9 cellular contexts compared by ENCODE assay signal in genomic region chr7:38169862-38170261, GRCh38. TPM values are rescaled to one million over a fixed set of nuclear protein-coding genes. Genes with fewer than 3 reads are reported as not detected.
DNase-seq lines count a peak whose midpoint lies in the region; ATAC-seq and TF ChIP-seq lines count a peak whose summit lies in the region.
"Had no signal": no experiment of that assay in that cellular context is flagged by ENCODE, and none has a peak within 500 bp of the region (broad histone marks: within the 10 kb centered on the region; RNA-seq: fewer than 3 reads in every experiment).

No MANE protein-coding gene starts in this region.

- H3K4me2 ChIP-seq in PC-9: 0 out of 2 replicates have a peak overlapping the region, but pooled peaks have one; percentile 1

- intact Hi-C loops in PC-9 (cut with micrococcal nuclease; ENCODE audit: unreplicated experiment): loop anchor here (10.0 kb wide), 1 partner anchor 45 kb away; no protein-coding TSS in a partner anchor

- no peaks in the 10 kb centered on the region; the same call in 1 of the 2 replicates for H4K20me1 ChIP-seq in PC-9 (ENCODE audit: insufficient read depth)

- H2AFZ ChIP-seq in PC-9: peak overlapping the region; percentile 8; the same call in 1 of the 2 replicates

- CTCF ChIA-PET in PC-9 (lab: Charles Lee): interaction anchor here (0.5 kb wide), 1 partner anchor 39 kb away, joined by 3 read pairs; no protein-coding TSS in a partner anchor

- H3K4me3 ChIP-seq in AG10803 (ENCODE audit: low read length) (no peak overlapping the region), PC-9 (no peak overlapping the region), right atrium auricular region (no peak overlapping the region)
- H3K4me3 ChIP-seq: pancreas had no signal

- peaks cover 10% of the 10 kb centered on the region for H3K4me1 ChIP-seq in PC-9 (replicated peaks; ENCODE audit: insufficient read depth)
- no peaks in the 10 kb centered on the region for H3K4me1 ChIP-seq in right atrium auricular region
- H3K4me1 ChIP-seq: pancreas had no signal

- BruUV-seq in PC-9 (replicated peaks; lab: Mats Ljungman, UMichigan): no TSS peak

- no peaks in the 10 kb centered on the region for H3K9me2 ChIP-seq in PC-9 (ENCODE audit: insufficient read depth)

- peak; percentile 59 for ATAC-seq in GM21825 (IDR thresholded peaks at IDR 0.05; ENCODE audit: unreplicated experiment)

- no peaks in the 10 kb centered on the region for H3F3A ChIP-seq in PC-9 (ENCODE audit: insufficient read depth, low read depth)

- no peak overlapping the region for H3K27ac ChIP-seq in PC-9
- no peak overlapping the region for H3K27ac ChIP-seq in right atrium auricular region
- H3K27ac ChIP-seq: pancreas had no signal

- no peaks in the 10 kb centered on the region for H3K79me2 ChIP-seq in PC-9 (ENCODE audit: low read depth)

- H3K27me3 ChIP-seq in PC-9 (ENCODE audit: insufficient read depth, low read depth) (peaks cover 3% of the 10 kb centered on the region; the same call in 1 of the 2 replicates), right atrium auricular region (no peaks in the 10 kb centered on the region)
- H3K27me3 ChIP-seq: pancreas had no signal

- H3K36me3 ChIP-seq in PC-9 (ENCODE audit: low read depth): no peaks in the 10 kb centered on the region
- H3K36me3 ChIP-seq in right atrium auricular region: no peaks in the 10 kb centered on the region
- H3K36me3 ChIP-seq: pancreas had no signal

- TF ChIP-seq CTCF in AG10803 (conservative IDR thresholded peaks at IDR 0.05; ENCODE audit: low read length): no peak
- TF ChIP-seq CTCF in PC-9 (conservative IDR thresholded peaks at IDR 0.05): no peak
- no peak for TF ChIP-seq CTCF in right atrium auricular region (IDR thresholded peaks at IDR 0.05)

- DNase-seq in AG10803 (ENCODE audit: low read depth) (peak; percentile 89), PC-9 (peak; percentile 75 to 77), right atrium auricular region (ENCODE audit: low spot score) (peak; percentile 69), NOMO-1 treated with DMSO at 0.1 percent for 48 hours (lab: John Stamatoyannopoulos, UW; ENCODE audit: unreplicated experiment) (no peak), NCI-H1105 treated with DMSO at 0.1 percent for 48 hours (lab: John Stamatoyannopoulos, UW) (no peak), NCI-H1930 (lab: John Stamatoyannopoulos, UW) (no peak), NCI-H2029 treated with DMSO at 0.1 percent for 48 hours (lab: John Stamatoyannopoulos, UW) (no peak)
- DNase-seq: pancreas had no signal

- POLR2A ChIA-PET in PC-9 (lab: Charles Lee; ENCODE audit: unreplicated experiment): interaction anchor here (0.6 kb wide), 1 partner anchor 8 kb away, joined by 3 read pairs; no protein-coding TSS in a partner anchor

- H3K9me3 ChIP-seq in PC-9 (ENCODE audit: insufficient read depth, low read depth) (no peaks in the 10 kb centered on the region), right atrium auricular region (no peaks in the 10 kb centered on the region)
- H3K9me3 ChIP-seq: pancreas had no signal

RNA-seq across cellular contexts. Expression of gene STARD3NL, which starts 8.2 kb away (rescaled TPM):
- 30.2 and 41.4 TPM in 2 replicates for total RNA-seq in PC-9 (2021)
- 10 to 100 TPM; 36.3 to 41.9 TPM for total RNA-seq in right atrium auricular region

Comparison
In these comparisons a context has a peak if more than half of its experiments do, and no peak if none do; other contexts are left out.
1. DNase-seq: peak in AG10803 (single experiment), PC-9 (2 of 2) and right atrium auricular region (single experiment); none in NOMO-1 treated with DMSO at 0.1 percent for 48 hours (single experiment), NCI-H1105 treated with DMSO at 0.1 percent for 48 hours (single experiment), NCI-H1930 (0 of 2) and NCI-H2029 treated with DMSO at 0.1 percent for 48 hours (single experiment).